Comparison of ENCODE assay signal across 13 cellular contexts in genomic region chr19:7618771-7619510, GRCh38. TPM values are rescaled to one million over a fixed set of nuclear protein-coding genes. Genes with fewer than 3 reads are reported as not detected.
DNase-seq lines count a peak whose midpoint lies in the region; ATAC-seq, FAIRE-seq and TF ChIP-seq lines count a peak whose summit lies in the region.
"Had no signal": no experiment of that assay in that cellular context is flagged by ENCODE, and none has a peak within 500 bp of the region (broad histone marks: within the 10 kb centered on the region; RNA-seq: fewer than 3 reads in every experiment).

No MANE protein-coding gene starts in this region.

- H3K9ac ChIP-seq in liver (ENCODE audit: low read depth in 1 of 2, low read length in 2 of 2): peak overlapping the region; percentile 28 to 33

- H3K27me3 ChIP-seq in liver (ENCODE audit: control insufficient read depth in 4 of 4, insufficient read depth in 4 of 4, low read length in 3 of 4): no peaks in the 10 kb centered on the region
- H3K27me3 ChIP-seq in testis: no peaks in the 10 kb centered on the region

- H3K27ac Mint-ChIP-seq in central memory CD8-positive, alpha-beta T cell (ENCODE audit: low read depth): peak overlapping the region; percentile 50

- peaks cover 8% of the 10 kb centered on the region for H3K4me1 Mint-ChIP-seq in central memory CD8-positive, alpha-beta T cell

- intact Hi-C loops in testis (cut with DNase I; ENCODE audit: low total_unique reads): no loop called here

- H3K36me3 Mint-ChIP-seq in central memory CD8-positive, alpha-beta T cell (ENCODE audit: insufficient read depth): peaks cover 30% of the 10 kb centered on the region

- H3K9me3 ChIP-seq in liver (ENCODE audit: control insufficient read depth in 4 of 4, low read length in 3 of 4) (no peaks in the 10 kb centered on the region), testis (no peaks in the 10 kb centered on the region)

- H3K4me1 ChIP-seq in liver (ENCODE audit: control insufficient read depth in 4 of 4, insufficient read depth in 4 of 4, low read length in 3 of 4) (peaks cover 17 to 36% (median 27%) of the 10 kb centered on the region in 4 donors), testis (peaks cover 32% of the 10 kb centered on the region)

- H3K27ac ChIP-seq in liver (ENCODE audit: low read depth in 1 of 2, low read length in 2 of 2) (peak overlapping the region; percentile 86 to 94), testis (peak overlapping the region; percentile 71 to 81)

- peak; percentile 48 for DNase-seq in DMS 273 (lab: John Stamatoyannopoulos, UW; ENCODE audit: unreplicated experiment)
- DNase-seq in DMS 273 treated with DMSO at 0.1 percent for 48 hours (lab: John Stamatoyannopoulos, UW): no peak
- no peak for DNase-seq in central memory CD8-positive, alpha-beta T cell (ENCODE audit: low spot score in 2 of 2)
- DNase-seq in testis: peak; percentile 79
- DNase-seq in epidermal melanocyte (ENCODE audit: insufficient read length, low spot score): no peak
- DNase-seq in urothelium cell line (ENCODE audit: low spot score): no peak
- DNase-seq: activated T-cell treated with anti-CD3 and anti-CD28 coated beads for 4 hours; DMS79 treated with DMSO at 0.1 percent for 48 hours; NCI-H1417 treated with DMSO at 0.1 percent for 48 hours; stimulated activated CD4-positive, alpha-beta T cell treated with anti-CD3 and anti-CD28 coated beads, Interleukin-2, amount 100 ng/mL, for 24 hours had no signal

- no peak for TF ChIP-seq POLR2A in testis (IDR thresholded peaks at IDR 0.05)

- H3K4me3 Mint-ChIP-seq in central memory CD8-positive, alpha-beta T cell: no peak overlapping the region

- TF ChIP-seq CTCF in liver (IDR thresholded peaks at IDR 0.05; ENCODE audit: low read depth, low read length, missing input control): no peak
- TF ChIP-seq CTCF in testis (IDR thresholded peaks at IDR 0.05): no peak

- no peaks in the 10 kb centered on the region for H3K27me3 Mint-ChIP-seq in central memory CD8-positive, alpha-beta T cell

- H3K4me3 ChIP-seq in liver (ENCODE audit: low read depth in 1 of 3, low read length in 3 of 3): no peak overlapping the region
- H3K4me3 ChIP-seq in testis: no peak overlapping the region

- H3K9me3 Mint-ChIP-seq in central memory CD8-positive, alpha-beta T cell: no peaks in the 10 kb centered on the region

- ATAC-seq in central memory CD8-positive, alpha-beta T cell (replicated peaks; ENCODE audit: extremely low read depth, poor library complexity, severe bottlenecking): no peak
- ATAC-seq in HG02571 (IDR thresholded peaks at IDR 0.05; ENCODE audit: unreplicated experiment): no peak

- WGBS in liver: 30% methylated on average over 21 of the region's 21 CpGs
- 43 to 49% methylated on average over 4 to 19 of the region's 21 CpGs for WGBS in testis, 2 donors

- no peak for TF ChIP-seq RAD21 in liver (IDR thresholded peaks at IDR 0.05)

- H3K36me3 ChIP-seq in liver (ENCODE audit: control insufficient read depth in 4 of 4, insufficient read depth in 3 of 4, low read depth in 1 of 4, low read length in 3 of 4) (peaks cover 9 to 41% (median 29%) of the 10 kb centered on the region in 4 donors), testis (ENCODE audit: low read depth, missing control alignments) (no peaks in the 10 kb centered on the region)

- no peak for FAIRE-seq in urothelium cell line (lab: Jason Lieb, UNC)
- FAIRE-seq: A204.1 had no signal

TF ChIP-seq in liver, 16 proteins besides CTCF, POLR2A, EP300 and RAD21:
- peak; percentile 72 to 75 for TF ChIP-seq HNF4A (conservative IDR thresholded peaks at IDR 0.05)
- TF ChIP-seq YY1 (IDR thresholded peaks at IDR 0.05): peak; percentile 85
- no peak for TF ChIP-seq HNF4G (IDR thresholded peaks at IDR 0.05)
- TF ChIP-seq RXRA (IDR thresholded peaks at IDR 0.05): peak in 1 of 2 donors; percentile 52
- TF ChIP-seq MAX (IDR thresholded peaks at IDR 0.05): no peak
- peak; percentile 71 for TF ChIP-seq SP1 (IDR thresholded peaks at IDR 0.05)
TF ChIP-seq in liver: peak in this region for 4.

RNA-seq across cellular contexts. Expression of gene XAB2, which starts 10.4 kb away (rescaled TPM):
- total RNA-seq in liver: 10 to 100 TPM; 17.2 to 21.3 TPM
- polyA plus RNA-seq in liver: 10 to 100 TPM in 1 of 2 donors, 1 to 10 TPM in 1; 5.1 to 13.3 TPM
- total RNA-seq in testis: 100 to 1,000 TPM in 1 of 2 donors, 10 to 100 TPM in 1; 97.2 to 128 TPM
- polyA plus RNA-seq in testis (ENCODE audit: insufficient read depth, low read depth, low replicate concordance): 90.3 TPM

RNA-seq across cellular contexts. Expression of gene PET100, which starts 10.7 kb away (rescaled TPM):
- total RNA-seq in liver (10 to 100 TPM in 1 of 2 donors, 1 to 10 TPM in 1; 4.8 to 22.0 TPM), testis (10 to 100 TPM; 25.3 to 26.9 TPM)
- polyA plus RNA-seq in liver (100 to 1,000 TPM in 1 of 2 donors, 10 to 100 TPM in 1; 31.5 to 225 TPM), testis (ENCODE audit: insufficient read depth, low read depth, low replicate concordance) (64.0 TPM)

RNA-seq across cellular contexts. Expression of gene PCP2, which starts 14.6 kb away (rescaled TPM):
- total RNA-seq in liver (not detected), testis (100 to 1,000 TPM in 1 of 2 donors, 10 to 100 TPM in 1; 38.2 to 130 TPM)
- polyA plus RNA-seq in liver (under 1 TPM; 0.08 to 0.25 TPM), testis (ENCODE audit: insufficient read depth, low read depth, low replicate concordance) (164 TPM)

RNA-seq across cellular contexts. Expression of gene STXBP2, which starts 18.0 kb away (rescaled TPM):
- 10 to 100 TPM; 25.9 to 32.7 TPM for total RNA-seq in liver
- polyA plus RNA-seq in liver: 10 to 100 TPM; 26.8 to 27.5 TPM
- total RNA-seq in testis: 100 to 1,000 TPM; 155 to 156 TPM
- polyA plus RNA-seq in testis (ENCODE audit: insufficient read depth, low read depth, low replicate concordance): 135 TPM

RNA-seq across cellular contexts. Expression of gene CAMSAP3, which starts 23.3 kb away (rescaled TPM):
- 10 to 100 TPM in 1 of 2 donors, 1 to 10 TPM in 1; 4.4 to 13.8 TPM for total RNA-seq in liver
- polyA plus RNA-seq in liver: 10 to 100 TPM in 1 of 2 donors, 1 to 10 TPM in 1; 5.7 to 19.1 TPM
- total RNA-seq in testis: 100 to 1,000 TPM in 1 of 2 donors, 10 to 100 TPM in 1; 64.7 to 104 TPM
- polyA plus RNA-seq in testis (ENCODE audit: insufficient read depth, low read depth, low replicate concordance): 32.4 TPM

Comparison
In these comparisons a context has a peak if more than half of its experiments do, and no peak if none do; other contexts are left out.
1. DNase-seq: peak in DMS 273 (single experiment) and testis (single experiment); none in DMS 273 treated with DMSO at 0.1 percent for 48 hours (single experiment), central memory CD8-positive, alpha-beta T cell (0 of 2), epidermal melanocyte (single experiment) and urothelium cell line (single experiment).
2. RNA of gene XAB2, which starts 10.4 kb away (total RNA-seq): 97.2 to 128 TPM in testis; 17.2 to 21.3 TPM in liver; every median in the first group is over 4 times any median in the second.
3. RNA of gene PCP2, which starts 14.6 kb away (total RNA-seq): 38.2 to 130 TPM in testis; not detected in liver; every median in the first group is over 10 times any median in the second.